Comparison of ENCODE assay signal across 1 cellular context in genomic region chr19:13441810-13442512, GRCh38.
TF ChIP-seq lines count a peak whose summit lies in the region.

No MANE protein-coding gene starts in this region.

TF ChIP-seq in HepG2, 621 proteins besides CTCF, POLR2A, EP300 and RAD21 (continued from another document and continues in another):
- TF ChIP-seq KDM2A (CRISPR knock-in tag; IDR thresholded peaks at IDR 0.05; ENCODE audit: borderline replicate concordance, low read depth) (0 out of 2 replicates have a peak, but pooled peaks have one; percentile 36), ZNF629 (CRISPR knock-in tag; conservative IDR thresholded peaks at IDR 0.05) (no peak), HNRNPLL (IDR thresholded peaks at IDR 0.05; ENCODE audit: low read depth, low read length, poor library complexity, severe bottlenecking) (no peak), EHMT2 (IDR thresholded peaks at IDR 0.05; ENCODE audit: borderline replicate concordance, low read depth, low read length) (peak; percentile 98; the same call in 1 of the 2 replicates), ZNF83 (CRISPR knock-in tag; IDR thresholded peaks at IDR 0.05; ENCODE audit: borderline replicate concordance) (no peak), ZNF326 (CRISPR knock-in tag; IDR thresholded peaks at IDR 0.05; ENCODE audit: borderline replicate concordance) (no peak), BCL6 (CRISPR knock-in tag; IDR thresholded peaks at IDR 0.05) (0 out of 2 replicates have a peak, but pooled peaks have one; percentile 12), MEF2D (CRISPR knock-in tag; IDR thresholded peaks at IDR 0.05) (0 out of 2 replicates have a peak, but pooled peaks have one; percentile 27), RORA (CRISPR knock-in tag; IDR thresholded peaks at IDR 0.05) (no peak), ZNF570 (CRISPR knock-in tag; IDR thresholded peaks at IDR 0.05; ENCODE audit: borderline replicate concordance) (no peak), ZNF782 (CRISPR knock-in tag; IDR thresholded peaks at IDR 0.05; ENCODE audit: borderline replicate concordance) (no peak), ZNF136 (CRISPR knock-in tag; IDR thresholded peaks at IDR 0.05; ENCODE audit: low read depth) (no peak), BATF2 (CRISPR knock-in tag; IDR thresholded peaks at IDR 0.05) (no peak), MLX (CRISPR knock-in tag; IDR thresholded peaks at IDR 0.05) (no peak), CENPT (CRISPR knock-in tag; IDR thresholded peaks at IDR 0.05; ENCODE audit: low read depth) (no peak), MBD4 (IDR thresholded peaks at IDR 0.05; ENCODE audit: borderline replicate concordance, low read length) (no peak), KLF16 (CRISPR knock-in tag; IDR thresholded peaks at IDR 0.05) (peak in 1 of 2 experiments; percentile 84; a peak in 2 of 4 replicates), E2F5 (CRISPR knock-in tag; conservative IDR thresholded peaks at IDR 0.05) (no peak), MTF2 (CRISPR knock-in tag; IDR thresholded peaks at IDR 0.05; ENCODE audit: borderline replicate concordance) (no peak), NR2F6 (IDR thresholded peaks at IDR 0.05) (no peak), NR2F6 (CRISPR knock-in tag; IDR thresholded peaks at IDR 0.05) (no peak), PRDM4 (CRISPR knock-in tag; IDR thresholded peaks at IDR 0.05; ENCODE audit: borderline replicate concordance) (no peak), ZNF883 (CRISPR knock-in tag; IDR thresholded peaks at IDR 0.05; ENCODE audit: not compliant biosample characterization) (no peak), TAF15 (IDR thresholded peaks at IDR 0.05; ENCODE audit: low read depth, low read length, poor library complexity, severe bottlenecking) (no peak), HOXA9 (CRISPR knock-in tag; IDR thresholded peaks at IDR 0.05; ENCODE audit: borderline replicate concordance) (no peak), ZMYM3 (CRISPR knock-in tag; IDR thresholded peaks at IDR 0.05) (no peak), ZNF333 (CRISPR knock-in tag; IDR thresholded peaks at IDR 0.05; ENCODE audit: borderline replicate concordance) (no peak), ZNF337 (CRISPR knock-in tag; IDR thresholded peaks at IDR 0.05; ENCODE audit: borderline replicate concordance, low read depth) (no peak), ZNF768 (CRISPR knock-in tag; IDR thresholded peaks at IDR 0.05) (no peak), XRCC5 (optimal IDR thresholded peaks at IDR 0.05; ENCODE audit: low read length) (peak; percentile 38), ZNF260 (CRISPR knock-in tag; IDR thresholded peaks at IDR 0.05; ENCODE audit: borderline replicate concordance, low read depth) (no peak), PHF20 (CRISPR knock-in tag; IDR thresholded peaks at IDR 0.05) (no peak), CBX1 (IDR thresholded peaks at IDR 0.05; ENCODE audit: low read depth) (no peak), ATF4 (CRISPR knock-in tag; IDR thresholded peaks at IDR 0.05) (no peak), GPBP1L1 (CRISPR knock-in tag; IDR thresholded peaks at IDR 0.05) (no peak), MXD4 (CRISPR knock-in tag; IDR thresholded peaks at IDR 0.05) (no peak), PHB2 (IDR thresholded peaks at IDR 0.05; ENCODE audit: partially characterized antibody) (no peak), ZBTB1 (CRISPR knock-in tag; IDR thresholded peaks at IDR 0.05; ENCODE audit: borderline replicate concordance) (no peak; the same call in 1 of the 2 replicates)
- TF ChIP-seq, protein P1, sequence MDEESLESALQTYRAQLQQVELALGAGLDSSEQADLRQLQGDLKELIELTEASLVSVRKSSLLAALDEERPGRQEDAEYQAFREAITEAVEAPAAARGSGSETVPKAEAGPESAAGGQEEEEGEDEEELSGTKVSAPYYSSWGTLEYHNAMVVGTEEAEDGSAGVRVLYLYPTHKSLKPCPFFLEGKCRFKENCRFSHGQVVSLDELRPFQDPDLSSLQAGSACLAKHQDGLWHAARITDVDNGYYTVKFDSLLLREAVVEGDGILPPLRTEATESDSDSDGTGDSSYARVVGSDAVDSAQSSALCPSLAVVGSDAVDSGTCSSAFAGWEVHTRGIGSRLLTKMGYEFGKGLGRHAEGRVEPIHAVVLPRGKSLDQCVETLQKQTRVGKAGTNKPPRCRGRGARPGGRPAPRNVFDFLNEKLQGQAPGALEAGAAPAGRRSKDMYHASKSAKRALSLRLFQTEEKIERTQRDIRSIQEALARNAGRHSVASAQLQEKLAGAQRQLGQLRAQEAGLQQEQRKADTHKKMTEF (CRISPR knock-in tag; IDR thresholded peaks at IDR 0.05), result no peak
- TF ChIP-seq, protein P2, sequence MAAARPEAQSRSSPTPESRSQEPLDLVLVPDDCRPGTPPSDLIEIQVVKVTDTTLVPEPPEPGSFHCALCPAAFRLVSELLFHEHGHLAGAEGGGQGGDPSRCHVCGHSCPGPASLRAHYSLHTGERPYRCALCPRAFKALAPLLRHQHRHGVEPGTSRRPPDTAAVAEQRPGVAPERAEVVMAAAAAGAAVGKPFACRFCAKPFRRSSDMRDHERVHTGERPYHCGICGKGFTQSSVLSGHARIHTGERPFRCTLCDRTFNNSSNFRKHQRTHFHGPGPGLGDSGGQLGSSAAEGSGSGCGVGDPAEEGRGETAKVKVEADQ (CRISPR knock-in tag; IDR thresholded peaks at IDR 0.05; ENCODE audit: borderline replicate concordance), result no peak
- TF ChIP-seq, protein P3, sequence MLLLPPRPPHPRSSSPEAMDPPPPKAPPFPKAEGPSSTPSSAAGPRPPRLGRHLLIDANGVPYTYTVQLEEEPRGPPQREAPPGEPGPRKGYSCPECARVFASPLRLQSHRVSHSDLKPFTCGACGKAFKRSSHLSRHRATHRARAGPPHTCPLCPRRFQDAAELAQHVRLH (CRISPR knock-in tag; IDR thresholded peaks at IDR 0.05; ENCODE audit: borderline replicate concordance, low read depth), result 0 out of 2 replicates have a peak, but pooled peaks have one; percentile 49
- TF ChIP-seq, protein P4, sequence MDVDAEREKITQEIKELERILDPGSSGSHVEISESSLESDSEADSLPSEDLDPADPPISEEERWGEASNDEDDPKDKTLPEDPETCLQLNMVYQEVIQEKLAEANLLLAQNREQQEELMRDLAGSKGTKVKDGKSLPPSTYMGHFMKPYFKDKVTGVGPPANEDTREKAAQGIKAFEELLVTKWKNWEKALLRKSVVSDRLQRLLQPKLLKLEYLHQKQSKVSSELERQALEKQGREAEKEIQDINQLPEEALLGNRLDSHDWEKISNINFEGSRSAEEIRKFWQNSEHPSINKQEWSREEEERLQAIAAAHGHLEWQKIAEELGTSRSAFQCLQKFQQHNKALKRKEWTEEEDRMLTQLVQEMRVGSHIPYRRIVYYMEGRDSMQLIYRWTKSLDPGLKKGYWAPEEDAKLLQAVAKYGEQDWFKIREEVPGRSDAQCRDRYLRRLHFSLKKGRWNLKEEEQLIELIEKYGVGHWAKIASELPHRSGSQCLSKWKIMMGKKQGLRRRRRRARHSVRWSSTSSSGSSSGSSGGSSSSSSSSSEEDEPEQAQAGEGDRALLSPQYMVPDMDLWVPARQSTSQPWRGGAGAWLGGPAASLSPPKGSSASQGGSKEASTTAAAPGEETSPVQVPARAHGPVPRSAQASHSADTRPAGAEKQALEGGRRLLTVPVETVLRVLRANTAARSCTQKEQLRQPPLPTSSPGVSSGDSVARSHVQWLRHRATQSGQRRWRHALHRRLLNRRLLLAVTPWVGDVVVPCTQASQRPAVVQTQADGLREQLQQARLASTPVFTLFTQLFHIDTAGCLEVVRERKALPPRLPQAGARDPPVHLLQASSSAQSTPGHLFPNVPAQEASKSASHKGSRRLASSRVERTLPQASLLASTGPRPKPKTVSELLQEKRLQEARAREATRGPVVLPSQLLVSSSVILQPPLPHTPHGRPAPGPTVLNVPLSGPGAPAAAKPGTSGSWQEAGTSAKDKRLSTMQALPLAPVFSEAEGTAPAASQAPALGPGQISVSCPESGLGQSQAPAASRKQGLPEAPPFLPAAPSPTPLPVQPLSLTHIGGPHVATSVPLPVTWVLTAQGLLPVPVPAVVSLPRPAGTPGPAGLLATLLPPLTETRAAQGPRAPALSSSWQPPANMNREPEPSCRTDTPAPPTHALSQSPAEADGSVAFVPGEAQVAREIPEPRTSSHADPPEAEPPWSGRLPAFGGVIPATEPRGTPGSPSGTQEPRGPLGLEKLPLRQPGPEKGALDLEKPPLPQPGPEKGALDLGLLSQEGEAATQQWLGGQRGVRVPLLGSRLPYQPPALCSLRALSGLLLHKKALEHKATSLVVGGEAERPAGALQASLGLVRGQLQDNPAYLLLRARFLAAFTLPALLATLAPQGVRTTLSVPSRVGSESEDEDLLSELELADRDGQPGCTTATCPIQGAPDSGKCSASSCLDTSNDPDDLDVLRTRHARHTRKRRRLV (CRISPR knock-in tag; IDR thresholded peaks at IDR 0.05), result no peak
- TF ChIP-seq, protein P5, sequence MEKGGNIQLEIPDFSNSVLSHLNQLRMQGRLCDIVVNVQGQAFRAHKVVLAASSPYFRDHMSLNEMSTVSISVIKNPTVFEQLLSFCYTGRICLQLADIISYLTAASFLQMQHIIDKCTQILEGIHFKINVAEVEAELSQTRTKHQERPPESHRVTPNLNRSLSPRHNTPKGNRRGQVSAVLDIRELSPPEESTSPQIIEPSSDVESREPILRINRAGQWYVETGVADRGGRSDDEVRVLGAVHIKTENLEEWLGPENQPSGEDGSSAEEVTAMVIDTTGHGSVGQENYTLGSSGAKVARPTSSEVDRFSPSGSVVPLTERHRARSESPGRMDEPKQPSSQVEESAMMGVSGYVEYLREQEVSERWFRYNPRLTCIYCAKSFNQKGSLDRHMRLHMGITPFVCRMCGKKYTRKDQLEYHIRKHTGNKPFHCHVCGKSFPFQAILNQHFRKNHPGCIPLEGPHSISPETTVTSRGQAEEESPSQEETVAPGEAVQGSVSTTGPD (CRISPR knock-in tag; IDR thresholded peaks at IDR 0.05), result no peak
- TF ChIP-seq, protein P6, sequence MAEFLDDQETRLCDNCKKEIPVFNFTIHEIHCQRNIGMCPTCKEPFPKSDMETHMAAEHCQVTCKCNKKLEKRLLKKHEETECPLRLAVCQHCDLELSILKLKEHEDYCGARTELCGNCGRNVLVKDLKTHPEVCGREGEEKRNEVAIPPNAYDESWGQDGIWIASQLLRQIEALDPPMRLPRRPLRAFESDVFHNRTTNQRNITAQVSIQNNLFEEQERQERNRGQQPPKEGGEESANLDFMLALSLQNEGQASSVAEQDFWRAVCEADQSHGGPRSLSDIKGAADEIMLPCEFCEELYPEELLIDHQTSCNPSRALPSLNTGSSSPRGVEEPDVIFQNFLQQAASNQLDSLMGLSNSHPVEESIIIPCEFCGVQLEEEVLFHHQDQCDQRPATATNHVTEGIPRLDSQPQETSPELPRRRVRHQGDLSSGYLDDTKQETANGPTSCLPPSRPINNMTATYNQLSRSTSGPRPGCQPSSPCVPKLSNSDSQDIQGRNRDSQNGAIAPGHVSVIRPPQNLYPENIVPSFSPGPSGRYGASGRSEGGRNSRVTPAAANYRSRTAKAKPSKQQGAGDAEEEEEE (CRISPR knock-in tag; IDR thresholded peaks at IDR 0.05; ENCODE audit: borderline replicate concordance), result no peak
